13 cellular contexts compared by ENCODE assay signal in the genomic region with DNA sequence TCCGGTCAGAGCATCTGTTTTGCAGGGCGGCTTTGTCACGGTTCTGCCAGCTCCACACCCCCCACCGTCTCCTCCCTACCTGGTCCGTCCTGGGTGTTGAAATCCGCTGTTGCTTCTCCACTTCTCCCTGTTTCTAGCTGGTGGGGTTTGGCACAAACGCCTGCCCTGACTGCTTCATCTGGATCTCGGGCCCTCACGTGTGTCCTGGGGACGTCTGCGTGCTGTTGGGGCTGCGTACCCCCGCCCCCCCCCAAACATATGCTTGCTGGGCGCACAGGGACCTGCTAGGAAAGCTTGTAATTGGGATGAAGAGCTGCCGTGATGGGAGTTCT. TPM values are rescaled to one million over a fixed set of nuclear protein-coding genes. Genes with fewer than 3 reads are reported as not detected.
DNase-seq lines count a peak whose midpoint lies in the region; ATAC-seq and TF ChIP-seq lines count a peak whose summit lies in the region.
"Had no signal": no experiment of that assay in that cellular context is flagged by ENCODE, and none has a peak within 500 bp of the region (broad histone marks: within the 10 kb centered on the region; RNA-seq: fewer than 3 reads in every experiment).

No MANE protein-coding gene starts in this region.

- no peak overlapping the region for H4K91ac ChIP-seq in IMR-90 (ENCODE audit: insufficient read depth, low read depth, low read length)

- no peaks in the 10 kb centered on the region for H3K9me3 Mint-ChIP-seq in activated CD4-positive, alpha-beta T cell treated with anti-CD3 and anti-CD28 coated beads, Interleukin-2, amount 10 ng/mL, durations not matched to agents 7 days and 5 days
- H3K9me3 Mint-ChIP-seq in activated T-helper 17 cell treated with anti-CD3 and anti-CD28 coated beads, Interleukin-2, amount 50 U/mL, for 72 hours = no peaks in the 10 kb centered on the region
- H3K9me3 Mint-ChIP-seq in WTC11 = no peaks in the 10 kb centered on the region
- H3K9me3 Mint-ChIP-seq: endodermal cell had no signal

- H3K27ac ChIP-seq in IMR-90 (ENCODE audit: insufficient read depth, low read length) = no peak overlapping the region
- H3K27ac ChIP-seq in osteoblast (ENCODE audit: low read depth, low read length) = no peak overlapping the region
- H3K27ac ChIP-seq in heart left ventricle = no peak overlapping the region
- H3K27ac ChIP-seq: transverse colon had no signal

- 64% methylated on average over 4 of the region's 15 CpGs; no CpG with 5 or more reads in 1 of the 2 experiments for WGBS in IMR-90 (ENCODE audit: extremely low coverage in 2 of 2, insufficient read length in 1 of 2), 2 experiments
- 77 to 84% (median 80%) methylated on average over 12 to 15 of the region's 15 CpGs for WGBS in heart left ventricle, 4 donors

- in situ Hi-C loops in IMR-90 (cut with MboI; ENCODE audit: low sequenced_read_pairs) = loop anchor here (25.0 kb wide), 1 partner anchor 463 kb away; no protein-coding TSS in a partner anchor

- ATAC-seq in IMR-90 (ENCODE audit: low read depth) (no peak), heart left ventricle (no peak), WTC11 (no peak), GM18861 (IDR thresholded peaks at IDR 0.05; ENCODE audit: unreplicated experiment) (no peak)
- ATAC-seq in activated T-helper 17 cell treated with anti-CD3 and anti-CD28 coated beads, Interleukin-2, amount 50 U/mL, for 72 hours (replicated peaks) = no peak
- ATAC-seq: left colon had no signal

- H3K27ac Mint-ChIP-seq in activated CD4-positive, alpha-beta T cell treated with anti-CD3 and anti-CD28 coated beads, Interleukin-2, amount 10 ng/mL, durations not matched to agents 7 days and 5 days = peak overlapping the region; percentile 76
- peak overlapping the region; percentile 62 for H3K27ac Mint-ChIP-seq in activated T-helper 17 cell treated with anti-CD3 and anti-CD28 coated beads, Interleukin-2, amount 50 U/mL, for 72 hours
- H3K27ac Mint-ChIP-seq in WTC11 = no peak overlapping the region
- H3K27ac Mint-ChIP-seq: endodermal cell had no signal

- no peaks in the 10 kb centered on the region for H3K36me3 ChIP-seq in IMR-90 (ENCODE audit: control insufficient read depth, insufficient read depth, low read length)
- H3K36me3 ChIP-seq in osteoblast (ENCODE audit: insufficient read depth, low read length) = no peaks in the 10 kb centered on the region
- H3K36me3 ChIP-seq in heart left ventricle = no peaks in the 10 kb centered on the region
- H3K36me3 ChIP-seq: transverse colon had no signal

- peaks cover 7% of the 10 kb centered on the region for H3K27me3 Mint-ChIP-seq in activated CD4-positive, alpha-beta T cell treated with anti-CD3 and anti-CD28 coated beads, Interleukin-2, amount 10 ng/mL, durations not matched to agents 7 days and 5 days
- H3K27me3 Mint-ChIP-seq in activated T-helper 17 cell treated with anti-CD3 and anti-CD28 coated beads, Interleukin-2, amount 50 U/mL, for 72 hours = no peaks in the 10 kb centered on the region
- H3K27me3 Mint-ChIP-seq in WTC11 (ENCODE audit: low read depth) = no peaks in the 10 kb centered on the region

- CTCF ChIA-PET in activated CD4-positive, alpha-beta T cell treated with anti-CD3 and anti-CD28 coated beads, Interleukin-2, amount 10 ng/mL, durations not matched to agents 7 days and 5 days (lab: Charles Lee) = interaction anchor here (0.5 to 6.8 kb wide), 10 partner anchors 9 to 277 kb away, joined by 3 to 84 read pairs (median 4); no protein-coding TSS in a partner anchor
- CTCF ChIA-PET in IMR-90 (lab: Yijun Ruan, JAX) = no interaction called here
- CTCF ChIA-PET in WTC11 (lab: Charles Lee) = interaction anchor here (1.0 to 4.9 kb wide), 5 partner anchors 11 to 230 kb away, joined by 3 to 44 read pairs (median 6); no protein-coding TSS in a partner anchor

- no peaks in the 10 kb centered on the region for H3K9me1 ChIP-seq in IMR-90 (ENCODE audit: insufficient read depth, low read length)

- no peak overlapping the region for H4K8ac ChIP-seq in IMR-90 (ENCODE audit: low read depth in 2 of 2, low read length in 2 of 2)

- intact Hi-C loops in IMR-90 (cut with micrococcal nuclease) = no loop called here
- intact Hi-C loops in heart left ventricle (cut with DNase I) = no loop called here

- H3K4me1 Mint-ChIP-seq in activated CD4-positive, alpha-beta T cell treated with anti-CD3 and anti-CD28 coated beads, Interleukin-2, amount 10 ng/mL, durations not matched to agents 7 days and 5 days = peaks cover 38% of the 10 kb centered on the region
- peaks cover 18% of the 10 kb centered on the region for H3K4me1 Mint-ChIP-seq in activated T-helper 17 cell treated with anti-CD3 and anti-CD28 coated beads, Interleukin-2, amount 50 U/mL, for 72 hours
- H3K4me1 Mint-ChIP-seq in WTC11 = 0 out of 2 replicates have a peak, but pooled peaks cover 3% of the 10 kb centered on the region
- H3K4me1 Mint-ChIP-seq: endodermal cell had no signal

- no peak overlapping the region for H2BK20ac ChIP-seq in IMR-90 (ENCODE audit: low read depth, low read length)

- no peaks in the 10 kb centered on the region; the same call in 1 of the 2 replicates for H3K4me1 ChIP-seq in IMR-90 (ENCODE audit: control insufficient read depth, insufficient read depth, low read length)
- no peaks in the 10 kb centered on the region for H3K4me1 ChIP-seq in osteoblast (ENCODE audit: insufficient read depth, low read length)
- H3K4me1 ChIP-seq in heart left ventricle = peaks cover 0 to 15% (median 0%) of the 10 kb centered on the region in 12 donors
- H3K4me1 ChIP-seq: transverse colon had no signal

- no peaks in the 10 kb centered on the region for H3K36me3 Mint-ChIP-seq in activated CD4-positive, alpha-beta T cell treated with anti-CD3 and anti-CD28 coated beads, Interleukin-2, amount 10 ng/mL, durations not matched to agents 7 days and 5 days (ENCODE audit: low read depth)
- no peaks in the 10 kb centered on the region for H3K36me3 Mint-ChIP-seq in activated T-helper 17 cell treated with anti-CD3 and anti-CD28 coated beads, Interleukin-2, amount 50 U/mL, for 72 hours (ENCODE audit: low read depth)
- no peaks in the 10 kb centered on the region for H3K36me3 Mint-ChIP-seq in WTC11

- no peaks in the 10 kb centered on the region for H3K79me2 ChIP-seq in osteoblast (ENCODE audit: insufficient read depth, low read length)

- TF ChIP-seq CTCF in IMR-90 (conservative IDR thresholded peaks at IDR 0.05; ENCODE audit: low read depth, low read length) (no peak), osteoblast (IDR thresholded peaks at IDR 0.05; ENCODE audit: extremely low read depth, low read depth, low read length) (no peak), heart left ventricle (IDR thresholded peaks at IDR 0.05) (no peak), WTC11 (IDR thresholded peaks at IDR 0.05) (no peak)

- no peak overlapping the region for H3K18ac ChIP-seq in IMR-90 (ENCODE audit: low read depth, low read length)

- peaks cover 6% of the 10 kb centered on the region; the same call in 1 of the 2 replicates for H3K27me3 ChIP-seq in IMR-90 (ENCODE audit: control insufficient read depth, insufficient read depth, low read length)
- H3K27me3 ChIP-seq in osteoblast (ENCODE audit: insufficient read depth, low read length) = peaks cover 3% of the 10 kb centered on the region
- peaks cover 0 to 5% (median 0%) of the 10 kb centered on the region in 9 donors for H3K27me3 ChIP-seq in heart left ventricle

- H3K4me3 ChIP-seq in IMR-90 (ENCODE audit: insufficient read depth, low read depth, low read length) (no peak overlapping the region), osteoblast (ENCODE audit: insufficient read depth, low read length) (no peak overlapping the region), heart left ventricle (no peak overlapping the region)
- H3K4me3 ChIP-seq: transverse colon had no signal

- no peak overlapping the region for H2BK15ac ChIP-seq in IMR-90 (ENCODE audit: low read depth, low read length)

- POLR2A ChIA-PET in activated CD4-positive, alpha-beta T cell treated with anti-CD3 and anti-CD28 coated beads, Interleukin-2, amount 10 ng/mL, durations not matched to agents 7 days and 5 days (lab: Charles Lee) = interaction anchor here (1.1 to 1.6 kb wide), 2 partner anchors 11 to 15 kb away, joined by 3 to 8 read pairs; no protein-coding TSS in a partner anchor
- POLR2A ChIA-PET in IMR-90 (lab: Charles Lee; ENCODE audit: unreplicated experiment) = no interaction called here
- POLR2A ChIA-PET in WTC11 (lab: Charles Lee) = no interaction called here

- H3K23ac ChIP-seq in IMR-90 (ENCODE audit: low read depth, low read length) = no peak overlapping the region

- BruUV-seq in IMR-90 (replicated peaks; lab: Mats Ljungman, UMichigan) = no TSS peak

- no peak overlapping the region for H3K4me2 ChIP-seq in IMR-90 (ENCODE audit: low read depth, low read length)
- H3K4me2 ChIP-seq in osteoblast (ENCODE audit: insufficient read depth, low read length) = no peak overlapping the region

- DNase-seq in activated CD4-positive, alpha-beta T cell treated with anti-CD3 and anti-CD28 coated beads, Interleukin-2, amount 10 ng/mL, durations not matched to agents 7 days and 5 days = no peak
- no peak for DNase-seq in activated CD4-positive, alpha-beta T cell treated with anti-CD3 and anti-CD28 coated beads, Interleukin-2, amount 50 U/mL, for 4 hours
- DNase-seq in IMR-90 = no peak
- peak; percentile 86 for DNase-seq in osteoblast (ENCODE audit: insufficient read length, low spot score, missing footprints)
- no peak for DNase-seq in heart left ventricle
- no peak for DNase-seq in WTC11 (ENCODE audit: low spot score)
- DNase-seq: COR-L47, left colon, NCI-H2171, transverse colon had no signal

- no peaks in the 10 kb centered on the region for H3K79me1 ChIP-seq in IMR-90 (ENCODE audit: low read depth in 1 of 2, low read length in 2 of 2)

- no peak overlapping the region for H2AK5ac ChIP-seq in IMR-90 (ENCODE audit: low read depth, low read length)

- H4K20me1 ChIP-seq in IMR-90 (ENCODE audit: insufficient read depth, low read length) (no peaks in the 10 kb centered on the region), osteoblast (ENCODE audit: insufficient read depth, low read length) (peaks cover 4% of the 10 kb centered on the region)

- TF ChIP-seq POLR2A in IMR-90 (IDR thresholded peaks at IDR 0.05; ENCODE audit: low read depth, low read length) (no peak), heart left ventricle (IDR thresholded peaks at IDR 0.05) (no peak)

- TF ChIP-seq RAD21 in IMR-90 (IDR thresholded peaks at IDR 0.05; ENCODE audit: low read length) = no peak

- H2BK120ac ChIP-seq in IMR-90 (ENCODE audit: low read depth, low read length) = no peak overlapping the region

- H3K56ac ChIP-seq in IMR-90 (ENCODE audit: extremely low read depth, insufficient read depth, low read length) = no peak overlapping the region

- no peak overlapping the region for H3K4ac ChIP-seq in IMR-90 (ENCODE audit: low read depth, low read length)

- H3K14ac ChIP-seq in IMR-90 (replicated peaks; ENCODE audit: low read depth, low read length) = no peak overlapping the region

- H2AFZ ChIP-seq in IMR-90 (replicated peaks; ENCODE audit: low read length, poor library complexity) = peak overlapping the region; percentile 43
- no peak overlapping the region for H2AFZ ChIP-seq in osteoblast (ENCODE audit: low read length)

- no peak overlapping the region for H4K5ac ChIP-seq in IMR-90 (ENCODE audit: low read depth, low read length)

- no peak overlapping the region for H2AK9ac ChIP-seq in IMR-90 (replicated peaks; ENCODE audit: low read depth, low read length, poor library complexity)

- dilution Hi-C loops in IMR-90 (cut with HindIII; ENCODE audit: low sequenced_read_pairs, unreplicated experiment) = no loop called here

- H3K4me3 Mint-ChIP-seq in activated CD4-positive, alpha-beta T cell treated with anti-CD3 and anti-CD28 coated beads, Interleukin-2, amount 10 ng/mL, durations not matched to agents 7 days and 5 days = peak overlapping the region; percentile 56
- H3K4me3 Mint-ChIP-seq in activated T-helper 17 cell treated with anti-CD3 and anti-CD28 coated beads, Interleukin-2, amount 50 U/mL, for 72 hours = peak overlapping the region; percentile 65
- H3K4me3 Mint-ChIP-seq in WTC11 = no peak overlapping the region
- H3K4me3 Mint-ChIP-seq: endodermal cell had no signal

- H2BK5ac ChIP-seq in IMR-90 (ENCODE audit: low read depth, low read length, poor library complexity, severe bottlenecking) = no peak overlapping the region

- H3K9me3 ChIP-seq in IMR-90 (ENCODE audit: control insufficient read depth, insufficient read depth, low read length) = no peaks in the 10 kb centered on the region
- H3K9me3 ChIP-seq in osteoblast (ENCODE audit: low read depth, low read length) = no peaks in the 10 kb centered on the region
- no peaks in the 10 kb centered on the region for H3K9me3 ChIP-seq in heart left ventricle
- H3K9me3 ChIP-seq: transverse colon had no signal

- H3K9ac ChIP-seq in IMR-90 (ENCODE audit: low read depth, low read length) = no peak overlapping the region

RNA-seq across cellular contexts. Expression of gene AMZ1, which starts 11.3 kb away (rescaled TPM):
- under 1 TPM; 0.05 to 0.08 TPM for total RNA-seq in activated CD4-positive, alpha-beta T cell treated with anti-CD3 and anti-CD28 coated beads, Interleukin-2, amount 10 ng/mL, durations not matched to agents 7 days and 5 days
- total RNA-seq in IMR-90 (2012; rRNA removed) (0.54 and 0.83 TPM in 2 replicates), osteoblast (2.1 and 2.5 TPM in 2 replicates), heart left ventricle (under 1 TPM in 3 of 9 donors, not detected in 6; 0.05 to 0.48 (median 0.10) TPM), WTC11 (2021) (0.85 to 1.4 TPM (median 1.4 TPM) in 3 replicates)
- polyA plus RNA-seq in IMR-90 (2012; rRNA removed) (1.6 and 2.7 TPM in 2 replicates), heart left ventricle (under 1 TPM; 0.01 to 0.04 TPM)
- polyA plus RNA-seq in IMR-90 (2012; cell fraction: cytosol; rRNA removed) = 0.93 and 1.5 TPM in 2 replicates
- 1.8 and 3.4 TPM in 2 replicates for polyA plus RNA-seq in IMR-90 (2012; cell fraction: nucleus; rRNA removed; ENCODE audit: low replicate concordance)
- under 1 TPM in 1 of 2 donors, not detected in 1; 0.69 TPM for total RNA-seq in activated T-helper 17 cell treated with anti-CD3 and anti-CD28 coated beads, Interleukin-2, amount 50 U/mL, for 72 hours
